In genomic region chr5:14439087-14439841, GRCh38 we compare ENCODE assay signal across 1 cellular context.
TF ChIP-seq lines count a peak whose summit lies in the region.

No MANE protein-coding gene starts in this region.

TF ChIP-seq in HEK293, 187 proteins besides CTCF, POLR2A, EP300 and RAD21 (continued from another document):
- no peak; the same call in 1 of the 2 replicates for TF ChIP-seq MYNN (tag by site-specific recombination; IDR thresholded peaks at IDR 0.05; ENCODE audit: borderline replicate concordance)
- TF ChIP-seq PRDM6 (tag by site-specific recombination; IDR thresholded peaks at IDR 0.05) = peak; percentile 100
- TF ChIP-seq ZNF157 (tag by site-specific recombination; IDR thresholded peaks at IDR 0.05) = no peak
- TF ChIP-seq ZBTB17 (tag by site-specific recombination; IDR thresholded peaks at IDR 0.05) = peak; percentile 71
- peak; percentile 17; the same call in 1 of the 2 replicates for TF ChIP-seq YY1 (tag by site-specific recombination; IDR thresholded peaks at IDR 0.05)
- TF ChIP-seq ZIC2 (tag by site-specific recombination; IDR thresholded peaks at IDR 0.05) = no peak
- no peak for TF ChIP-seq ZNF335 (tag by site-specific recombination; conservative IDR thresholded peaks at IDR 0.05)
- no peak for TF ChIP-seq ZNF707 (tag by site-specific recombination; IDR thresholded peaks at IDR 0.05)
- TF ChIP-seq ZNF843 (tag by site-specific recombination; IDR thresholded peaks at IDR 0.05) = peak; percentile 99
- TF ChIP-seq, protein P1, sequence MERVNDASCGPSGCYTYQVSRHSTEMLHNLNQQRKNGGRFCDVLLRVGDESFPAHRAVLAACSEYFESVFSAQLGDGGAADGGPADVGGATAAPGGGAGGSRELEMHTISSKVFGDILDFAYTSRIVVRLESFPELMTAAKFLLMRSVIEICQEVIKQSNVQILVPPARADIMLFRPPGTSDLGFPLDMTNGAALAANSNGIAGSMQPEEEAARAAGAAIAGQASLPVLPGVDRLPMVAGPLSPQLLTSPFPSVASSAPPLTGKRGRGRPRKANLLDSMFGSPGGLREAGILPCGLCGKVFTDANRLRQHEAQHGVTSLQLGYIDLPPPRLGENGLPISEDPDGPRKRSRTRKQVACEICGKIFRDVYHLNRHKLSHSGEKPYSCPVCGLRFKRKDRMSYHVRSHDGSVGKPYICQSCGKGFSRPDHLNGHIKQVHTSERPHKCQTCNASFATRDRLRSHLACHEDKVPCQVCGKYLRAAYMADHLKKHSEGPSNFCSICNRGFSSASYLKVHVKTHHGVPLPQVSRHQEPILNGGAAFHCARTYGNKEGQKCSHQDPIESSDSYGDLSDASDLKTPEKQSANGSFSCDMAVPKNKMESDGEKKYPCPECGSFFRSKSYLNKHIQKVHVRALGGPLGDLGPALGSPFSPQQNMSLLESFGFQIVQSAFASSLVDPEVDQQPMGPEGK (tag by site-specific recombination; IDR thresholded peaks at IDR 0.05) = peak; percentile 60
- TF ChIP-seq TCF7L2 (IDR thresholded peaks at IDR 0.05; ENCODE audit: borderline replicate concordance, low read depth, low read length) = no peak
- TF ChIP-seq ZEB2 (tag by site-specific recombination; IDR thresholded peaks at IDR 0.05) = peak; percentile 94
- TF ChIP-seq, protein P2, sequence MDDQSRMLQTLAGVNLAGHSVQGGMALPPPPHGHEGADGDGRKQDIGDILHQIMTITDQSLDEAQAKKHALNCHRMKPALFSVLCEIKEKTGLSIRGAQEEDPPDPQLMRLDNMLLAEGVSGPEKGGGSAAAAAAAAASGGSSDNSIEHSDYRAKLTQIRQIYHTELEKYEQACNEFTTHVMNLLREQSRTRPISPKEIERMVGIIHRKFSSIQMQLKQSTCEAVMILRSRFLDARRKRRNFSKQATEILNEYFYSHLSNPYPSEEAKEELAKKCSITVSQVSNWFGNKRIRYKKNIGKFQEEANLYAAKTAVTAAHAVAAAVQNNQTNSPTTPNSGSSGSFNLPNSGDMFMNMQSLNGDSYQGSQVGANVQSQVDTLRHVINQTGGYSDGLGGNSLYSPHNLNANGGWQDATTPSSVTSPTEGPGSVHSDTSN (CRISPR knock-in tag; IDR thresholded peaks at IDR 0.05) = no peak
- peak; percentile 99 for TF ChIP-seq WT1 (tag by site-specific recombination; IDR thresholded peaks at IDR 0.05)
- peak; percentile 84 for TF ChIP-seq ZNF2 (tag by site-specific recombination; IDR thresholded peaks at IDR 0.05)
- no peak for TF ChIP-seq ZNF280C (tag by site-specific recombination; IDR thresholded peaks at IDR 0.05)
- TF ChIP-seq SCRT2 (tag by site-specific recombination; IDR thresholded peaks at IDR 0.05) = no peak
- TF ChIP-seq TRIM28 (IDR thresholded peaks at IDR 0.05; ENCODE audit: borderline replicate concordance, low read length) = no peak
- no peak for TF ChIP-seq HOXD13 (CRISPR knock-in tag; IDR thresholded peaks at IDR 0.05; ENCODE audit: borderline replicate concordance)
- no peak for TF ChIP-seq ZNF155 (tag by site-specific recombination; IDR thresholded peaks at IDR 0.05)
- TF ChIP-seq, protein P3, sequence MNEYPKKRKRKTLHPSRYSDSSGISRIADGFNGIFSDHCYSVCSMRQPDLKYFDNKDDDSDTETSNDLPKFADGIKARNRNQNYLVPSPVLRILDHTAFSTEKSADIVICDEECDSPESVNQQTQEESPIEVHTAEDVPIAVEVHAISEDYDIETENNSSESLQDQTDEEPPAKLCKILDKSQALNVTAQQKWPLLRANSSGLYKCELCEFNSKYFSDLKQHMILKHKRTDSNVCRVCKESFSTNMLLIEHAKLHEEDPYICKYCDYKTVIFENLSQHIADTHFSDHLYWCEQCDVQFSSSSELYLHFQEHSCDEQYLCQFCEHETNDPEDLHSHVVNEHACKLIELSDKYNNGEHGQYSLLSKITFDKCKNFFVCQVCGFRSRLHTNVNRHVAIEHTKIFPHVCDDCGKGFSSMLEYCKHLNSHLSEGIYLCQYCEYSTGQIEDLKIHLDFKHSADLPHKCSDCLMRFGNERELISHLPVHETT (tag by site-specific recombination; IDR thresholded peaks at IDR 0.05) = peak; percentile 83
- no peak for TF ChIP-seq ZNF664 (tag by site-specific recombination; IDR thresholded peaks at IDR 0.05)
- TF ChIP-seq INSM2 (tag by site-specific recombination; IDR thresholded peaks at IDR 0.05) = peak; percentile 83
- TF ChIP-seq, protein P4, sequence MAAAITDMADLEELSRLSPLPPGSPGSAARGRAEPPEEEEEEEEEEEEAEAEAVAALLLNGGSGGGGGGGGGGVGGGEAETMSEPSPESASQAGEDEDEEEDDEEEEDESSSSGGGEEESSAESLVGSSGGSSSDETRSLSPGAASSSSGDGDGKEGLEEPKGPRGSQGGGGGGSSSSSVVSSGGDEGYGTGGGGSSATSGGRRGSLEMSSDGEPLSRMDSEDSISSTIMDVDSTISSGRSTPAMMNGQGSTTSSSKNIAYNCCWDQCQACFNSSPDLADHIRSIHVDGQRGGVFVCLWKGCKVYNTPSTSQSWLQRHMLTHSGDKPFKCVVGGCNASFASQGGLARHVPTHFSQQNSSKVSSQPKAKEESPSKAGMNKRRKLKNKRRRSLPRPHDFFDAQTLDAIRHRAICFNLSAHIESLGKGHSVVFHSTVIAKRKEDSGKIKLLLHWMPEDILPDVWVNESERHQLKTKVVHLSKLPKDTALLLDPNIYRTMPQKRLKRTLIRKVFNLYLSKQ (tag by site-specific recombination; IDR thresholded peaks at IDR 0.05; ENCODE audit: borderline replicate concordance) = 0 out of 2 replicates have a peak, but pooled peaks have one; percentile 46
- no peak for TF ChIP-seq SP3 (tag by site-specific recombination; IDR thresholded peaks at IDR 0.05)
- TF ChIP-seq IKZF3 (tag by site-specific recombination; IDR thresholded peaks at IDR 0.05) = peak; percentile 95
- TF ChIP-seq SCRT1 (tag by site-specific recombination; IDR thresholded peaks at IDR 0.05; ENCODE audit: borderline replicate concordance) = 0 out of 2 replicates have a peak, but pooled peaks have one; percentile 48
- no peak for TF ChIP-seq GLI4 (tag by site-specific recombination; IDR thresholded peaks at IDR 0.05)
- TF ChIP-seq SETDB1 (IDR thresholded peaks at IDR 0.05; ENCODE audit: insufficient read length, low read length) = no peak
- no peak for TF ChIP-seq KLF16 (tag by site-specific recombination; IDR thresholded peaks at IDR 0.05)
- TF ChIP-seq ZNF302 (tag by site-specific recombination; IDR thresholded peaks at IDR 0.05; ENCODE audit: low read depth) = no peak
- TF ChIP-seq ZNF626 (tag by site-specific recombination; IDR thresholded peaks at IDR 0.05) = peak; percentile 69; the same call in 1 of the 2 replicates
- TF ChIP-seq BCL11A (tag by site-specific recombination; IDR thresholded peaks at IDR 0.05; ENCODE audit: low read depth) = peak; percentile 95
- TF ChIP-seq SP2 (tag by site-specific recombination; IDR thresholded peaks at IDR 0.05) = no peak
- TF ChIP-seq, protein P5, sequence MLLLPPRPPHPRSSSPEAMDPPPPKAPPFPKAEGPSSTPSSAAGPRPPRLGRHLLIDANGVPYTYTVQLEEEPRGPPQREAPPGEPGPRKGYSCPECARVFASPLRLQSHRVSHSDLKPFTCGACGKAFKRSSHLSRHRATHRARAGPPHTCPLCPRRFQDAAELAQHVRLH (tag by site-specific recombination; IDR thresholded peaks at IDR 0.05) = peak; percentile 94
- no peak for TF ChIP-seq ZNF704 (tag by site-specific recombination; IDR thresholded peaks at IDR 0.05)
- TF ChIP-seq ZBTB1 (tag by site-specific recombination; IDR thresholded peaks at IDR 0.05) = peak; percentile 84; the same call in 1 of the 2 replicates
- TF ChIP-seq OVOL3 (tag by site-specific recombination; IDR thresholded peaks at IDR 0.05) = peak; percentile 98
- TF ChIP-seq ZNF571 (tag by site-specific recombination; IDR thresholded peaks at IDR 0.05) = no peak
- TF ChIP-seq ZNF248 (tag by site-specific recombination; IDR thresholded peaks at IDR 0.05) = no peak
